2 cellular contexts compared by ENCODE assay signal in the genomic region with DNA sequence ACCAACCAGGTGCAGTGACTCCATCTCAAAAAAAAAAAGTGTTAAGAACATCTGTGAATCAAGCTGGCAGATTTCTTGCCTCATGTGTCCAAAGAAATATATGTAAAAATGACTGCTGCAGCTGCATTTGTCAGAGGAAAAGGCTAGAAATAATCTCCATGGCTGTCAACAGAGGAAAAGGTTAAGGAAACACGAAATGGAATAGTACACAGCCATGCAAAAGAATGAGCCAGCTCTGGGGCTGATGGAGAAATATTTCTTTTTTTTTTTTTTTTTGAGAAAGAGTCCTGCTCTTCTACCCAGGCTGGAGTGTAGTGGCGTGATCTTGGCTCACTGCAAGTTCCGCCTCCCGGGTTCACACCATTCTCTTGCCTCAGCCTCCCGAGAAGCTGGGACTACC.
TF ChIP-seq lines count a peak whose summit lies in the region.

No MANE protein-coding gene starts in this region.

TF ChIP-seq in K562, 482 proteins besides CTCF, POLR2A, EP300 and RAD21:
- peak; percentile 88 for TF ChIP-seq ZNF146 (CRISPR knock-in tag; IDR thresholded peaks at IDR 0.05; ENCODE audit: unreplicated experiment)
- TF ChIP-seq RBM25 (IDR thresholded peaks at IDR 0.05; ENCODE audit: low read depth, low read length, severe bottlenecking), result peak; percentile 74
- TF ChIP-seq PML (IDR thresholded peaks at IDR 0.05; ENCODE audit: low read length), result no peak
- no peak for TF ChIP-seq MYC (IDR thresholded peaks at IDR 0.05; ENCODE audit: low read depth, low read length)
- no peak for TF ChIP-seq MYC (CRISPR knock-in tag; IDR thresholded peaks at IDR 0.05; ENCODE audit: borderline replicate concordance, low read depth)

TF ChIP-seq in GM23338, 12 proteins besides CTCF, POLR2A, EP300 and RAD21:
- TF ChIP-seq JUNB (IDR thresholded peaks at IDR 0.05; ENCODE audit: unreplicated experiment) (no peak), ZNF114 (CRISPR knock-in tag; IDR thresholded peaks at IDR 0.05) (no peak), EZH2phosphoT487 (IDR thresholded peaks at IDR 0.05; ENCODE audit: unreplicated experiment) (no peak), NANOG (IDR thresholded peaks at IDR 0.05; ENCODE audit: borderline replicate concordance) (no peak)
- TF ChIP-seq, protein P1, sequence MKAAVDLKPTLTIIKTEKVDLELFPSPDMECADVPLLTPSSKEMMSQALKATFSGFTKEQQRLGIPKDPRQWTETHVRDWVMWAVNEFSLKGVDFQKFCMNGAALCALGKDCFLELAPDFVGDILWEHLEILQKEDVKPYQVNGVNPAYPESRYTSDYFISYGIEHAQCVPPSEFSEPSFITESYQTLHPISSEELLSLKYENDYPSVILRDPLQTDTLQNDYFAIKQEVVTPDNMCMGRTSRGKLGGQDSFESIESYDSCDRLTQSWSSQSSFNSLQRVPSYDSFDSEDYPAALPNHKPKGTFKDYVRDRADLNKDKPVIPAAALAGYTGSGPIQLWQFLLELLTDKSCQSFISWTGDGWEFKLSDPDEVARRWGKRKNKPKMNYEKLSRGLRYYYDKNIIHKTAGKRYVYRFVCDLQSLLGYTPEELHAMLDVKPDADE (IDR thresholded peaks at IDR 0.05), result no peak
- TF ChIP-seq, protein P2, sequence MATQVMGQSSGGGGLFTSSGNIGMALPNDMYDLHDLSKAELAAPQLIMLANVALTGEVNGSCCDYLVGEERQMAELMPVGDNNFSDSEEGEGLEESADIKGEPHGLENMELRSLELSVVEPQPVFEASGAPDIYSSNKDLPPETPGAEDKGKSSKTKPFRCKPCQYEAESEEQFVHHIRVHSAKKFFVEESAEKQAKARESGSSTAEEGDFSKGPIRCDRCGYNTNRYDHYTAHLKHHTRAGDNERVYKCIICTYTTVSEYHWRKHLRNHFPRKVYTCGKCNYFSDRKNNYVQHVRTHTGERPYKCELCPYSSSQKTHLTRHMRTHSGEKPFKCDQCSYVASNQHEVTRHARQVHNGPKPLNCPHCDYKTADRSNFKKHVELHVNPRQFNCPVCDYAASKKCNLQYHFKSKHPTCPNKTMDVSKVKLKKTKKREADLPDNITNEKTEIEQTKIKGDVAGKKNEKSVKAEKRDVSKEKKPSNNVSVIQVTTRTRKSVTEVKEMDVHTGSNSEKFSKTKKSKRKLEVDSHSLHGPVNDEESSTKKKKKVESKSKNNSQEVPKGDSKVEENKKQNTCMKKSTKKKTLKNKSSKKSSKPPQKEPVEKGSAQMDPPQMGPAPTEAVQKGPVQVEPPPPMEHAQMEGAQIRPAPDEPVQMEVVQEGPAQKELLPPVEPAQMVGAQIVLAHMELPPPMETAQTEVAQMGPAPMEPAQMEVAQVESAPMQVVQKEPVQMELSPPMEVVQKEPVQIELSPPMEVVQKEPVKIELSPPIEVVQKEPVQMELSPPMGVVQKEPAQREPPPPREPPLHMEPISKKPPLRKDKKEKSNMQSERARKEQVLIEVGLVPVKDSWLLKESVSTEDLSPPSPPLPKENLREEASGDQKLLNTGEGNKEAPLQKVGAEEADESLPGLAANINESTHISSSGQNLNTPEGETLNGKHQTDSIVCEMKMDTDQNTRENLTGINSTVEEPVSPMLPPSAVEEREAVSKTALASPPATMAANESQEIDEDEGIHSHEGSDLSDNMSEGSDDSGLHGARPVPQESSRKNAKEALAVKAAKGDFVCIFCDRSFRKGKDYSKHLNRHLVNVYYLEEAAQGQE (IDR thresholded peaks at IDR 0.05; ENCODE audit: unreplicated experiment), result no peak
